8 cellular contexts compared by ENCODE assay signal in the genomic region with DNA sequence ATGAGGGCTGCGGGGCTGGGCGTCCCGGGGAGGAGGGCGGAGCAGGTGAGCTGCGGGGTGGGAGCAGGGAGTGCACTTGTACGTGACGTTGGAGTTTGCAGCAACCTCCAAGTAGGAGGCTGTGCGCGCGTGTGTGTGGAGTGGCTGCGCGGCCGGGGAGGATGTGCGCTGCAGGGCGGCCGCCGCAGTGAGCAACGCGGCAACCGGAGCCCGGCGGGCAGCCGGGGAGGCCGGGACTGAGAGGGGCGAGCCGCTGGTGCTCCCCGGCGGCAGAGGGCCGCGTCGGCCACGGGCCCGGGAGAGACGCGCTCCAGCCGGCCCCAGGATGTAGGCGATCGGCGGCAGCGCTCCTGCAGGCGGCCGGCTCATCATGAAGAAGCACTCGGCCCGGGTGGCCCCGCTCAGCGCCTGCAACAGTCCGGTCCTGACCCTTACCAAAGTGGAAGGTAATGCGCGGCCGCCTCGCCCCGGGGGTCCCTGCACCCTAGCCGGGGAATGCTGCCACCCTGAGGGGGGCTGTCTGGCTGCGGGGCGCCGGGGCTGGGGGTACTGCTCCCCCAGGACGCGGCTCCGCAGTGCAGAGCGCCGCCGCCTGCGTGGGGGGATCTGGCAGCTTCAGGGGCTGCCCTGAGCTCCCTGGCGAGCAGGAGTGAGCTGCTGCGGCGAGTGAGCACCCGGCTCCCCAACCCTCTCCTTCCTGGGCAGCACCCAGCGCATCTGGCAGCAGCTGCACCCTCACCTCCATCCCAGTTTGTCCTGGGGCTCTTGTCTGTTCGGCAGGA.
A peak's percentile ranks its signal among the peaks of the same experiment; 100 is the strongest.
DNase-seq lines count a peak whose midpoint lies in the region; ATAC-seq and TF ChIP-seq lines count a peak whose summit lies in the region.

No MANE protein-coding gene starts in this region.

- no peaks in the 10 kb centered on the region for H3K27me3 ChIP-seq in ovary

- DNase-seq in ACHN (peak; percentile 31), KBM-7 (peak; percentile 11), Right ventricle myocardium superior (peak; percentile 55), posterior cingulate gyrus (peak; percentile 28 to 97 (median 72)), ovary (no peak), NCI-H524 treated with DMSO at 0.1 percent for 48 hours (lab: John Stamatoyannopoulos, UW) (no peak)
- peak; percentile 43 to 55 for DNase-seq in activated T-cell treated with anti-CD3 and anti-CD28 coated beads, Interleukin-2, amount 50 U/mL, for 48 hours

- in situ Hi-C loops in ACHN (cut with HindIII; ENCODE audit: low pct_ligation_motif_present, low pct_unique_long_range_greater_than_20kb, low sequenced_read_pairs) (no loop called here), KBM-7 (cut with MboI; ENCODE audit: low pct_unique_long_range_greater_than_20kb, low sequenced_read_pairs) (no loop called here)

- TF ChIP-seq EP300 in ovary (IDR thresholded peaks at IDR 0.05): no peak

- no peak for TF ChIP-seq POLR2A in ovary (IDR thresholded peaks at IDR 0.05)

- ATAC-seq in GM19324 (IDR thresholded peaks at IDR 0.05; ENCODE audit: low FRiP score, unreplicated experiment): peak; percentile 42
- ATAC-seq in Right ventricle myocardium superior (ENCODE audit: poor library complexity): peak; percentile 73

- H3K36me3 ChIP-seq in ovary: no peaks in the 10 kb centered on the region

- intact Hi-C loops in Right ventricle myocardium superior (cut with DNase I) (no loop called here), posterior cingulate gyrus (cut with DNase I) (loop anchor here (5.0 to 10.0 kb wide), 2 partner anchors 60 to 98 kb away; no protein-coding TSS in a partner anchor), ovary (cut with DNase I) (no loop called here)

- no peaks in the 10 kb centered on the region for H3K9me3 ChIP-seq in ovary

- WGBS in ovary, 3 donors: 1 to 2% (median 1%) methylated on average over 34 to 69 of the region's 69 CpGs

- TF ChIP-seq CTCF in ovary (IDR thresholded peaks at IDR 0.05): no peak

- H3K4me3 ChIP-seq in ovary: no peak overlapping the region

- H3K4me1 ChIP-seq in ovary (ENCODE audit: insufficient read depth): no peaks in the 10 kb centered on the region

- H3K27ac ChIP-seq in ovary: no peak overlapping the region

Comparison
In these comparisons a context has a peak if more than half of its experiments do, and no peak if none do; other contexts are left out.
1. DNase-seq: peak in ACHN (single experiment), KBM-7 (single experiment), activated T-cell treated with anti-CD3 and anti-CD28 coated beads, Interleukin-2, amount 50 U/mL, for 48 hours (2 of 2), Right ventricle myocardium superior (single experiment) and posterior cingulate gyrus (10 of 10); none in ovary (0 of 5) and NCI-H524 treated with DMSO at 0.1 percent for 48 hours (single experiment).